Comparison of ENCODE assay signal across 7 cellular contexts in the genomic region with DNA sequence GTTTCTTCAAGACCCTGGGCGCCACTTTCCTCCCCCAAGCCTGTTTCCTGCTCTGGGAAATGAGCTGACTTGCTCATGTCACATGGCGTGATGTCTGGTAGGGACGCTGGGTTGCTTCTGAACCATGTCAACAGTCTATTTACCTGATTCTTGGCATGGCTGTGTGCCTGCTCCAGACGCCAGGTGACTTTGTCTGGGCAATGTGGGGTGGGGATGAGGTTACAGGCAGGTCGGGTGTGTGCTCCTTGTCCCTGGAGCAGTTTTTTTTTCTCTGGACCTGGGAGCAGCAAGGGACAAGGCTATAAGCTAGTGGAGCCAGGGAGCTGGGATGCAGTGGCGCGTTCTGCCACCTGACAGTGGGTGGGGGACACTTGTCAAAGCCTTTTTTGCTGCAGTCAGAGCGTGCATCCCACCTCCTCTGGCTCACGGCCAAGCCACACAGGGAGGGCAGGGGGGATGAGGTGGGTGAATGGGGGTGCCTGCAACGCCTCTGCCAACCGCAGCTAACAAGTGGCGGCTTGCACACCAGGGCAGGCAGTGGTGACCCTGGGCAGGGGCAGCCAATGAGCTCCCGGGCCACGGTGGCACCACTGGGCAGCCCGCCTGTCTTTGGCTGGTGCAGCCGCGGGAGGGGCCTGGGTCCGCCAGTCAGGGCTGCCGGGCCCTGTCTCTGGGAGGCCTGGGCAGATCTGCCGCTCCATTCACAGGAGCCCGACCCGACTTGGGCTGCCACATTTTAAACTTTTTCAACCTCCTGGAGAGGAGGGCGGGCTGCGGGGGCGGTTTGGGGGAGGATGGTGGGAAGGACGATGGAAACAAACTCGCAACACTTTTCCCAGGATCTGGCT. TPM values are rescaled to one million over a fixed set of nuclear protein-coding genes. Genes with fewer than 3 reads are reported as not detected.
A peak's percentile ranks its signal among the peaks of the same experiment; 100 is the strongest.
DNase-seq lines count a peak whose midpoint lies in the region; ATAC-seq lines count a peak whose summit lies in the region.

No MANE protein-coding gene starts in this region.

- H3K27ac ChIP-seq in esophagus (ENCODE audit: low read depth in 2 of 2, low read length in 1 of 2) (peak overlapping the region; percentile 86 to 97), muscle layer of colon (ENCODE audit: low read depth, low read length) (peak overlapping the region; percentile 0)

- peaks cover 17 to 51% of the 10 kb centered on the region in 2 donors for H3K4me1 ChIP-seq in esophagus (ENCODE audit: control insufficient read depth in 2 of 2, insufficient read depth in 2 of 2, low read length in 1 of 2)
- H3K4me1 ChIP-seq in muscle layer of colon (ENCODE audit: insufficient read depth, low read length) = peaks cover 53% of the 10 kb centered on the region

- WGBS in esophagus, 2 donors = 8% methylated on average over 27 of the region's 27 CpGs

- no peaks in the 10 kb centered on the region for H3K27me3 ChIP-seq in esophagus (ENCODE audit: control insufficient read depth in 1 of 2, insufficient read depth in 2 of 2, low read length in 2 of 2)
- no peaks in the 10 kb centered on the region for H3K27me3 ChIP-seq in muscle layer of colon (ENCODE audit: control insufficient read depth in 1 of 2, insufficient read depth in 2 of 2, low read length in 2 of 2)

- DNase-seq in HT1080 (ENCODE audit: low read depth) (peak; percentile 84), NOMO-1 treated with DMSO at 0.1 percent for 48 hours (lab: John Stamatoyannopoulos, UW; ENCODE audit: unreplicated experiment) (peak; percentile 98), activated T-cell treated with anti-CD3 and anti-CD28 coated beads for 48 hours (ENCODE audit: low read depth) (peak; percentile 94)
- DNase-seq in stimulated activated CD8-positive, alpha-beta memory T cell treated with anti-CD3 and anti-CD28 coated beads, Interleukin-7, amount 100 ng/mL, for 1 hour (ENCODE audit: low read depth in 2 of 2) = peak; percentile 67 to 73

- H3K9me3 ChIP-seq in esophagus (ENCODE audit: control insufficient read depth in 2 of 2, insufficient read depth in 1 of 2, low read depth in 1 of 2, low read length in 1 of 2) = no peaks in the 10 kb centered on the region
- no peaks in the 10 kb centered on the region for H3K9me3 ChIP-seq in muscle layer of colon (ENCODE audit: low read length)

- ATAC-seq in GM18909 (IDR thresholded peaks at IDR 0.05; ENCODE audit: poor library complexity, unreplicated experiment) = peak; percentile 59

- H3K9ac ChIP-seq in muscle layer of colon (ENCODE audit: low read length) = no peak overlapping the region

- peaks cover 0 to 10% of the 10 kb centered on the region in 2 donors for H3K36me3 ChIP-seq in esophagus (ENCODE audit: control insufficient read depth in 2 of 2, insufficient read depth in 2 of 2, low read length in 1 of 2)
- H3K36me3 ChIP-seq in muscle layer of colon (ENCODE audit: insufficient read depth, low read length) = peaks cover 18% of the 10 kb centered on the region

- H3K4me3 ChIP-seq in esophagus (ENCODE audit: low read depth in 1 of 2, low read length in 2 of 2) = no peak overlapping the region
- no peak overlapping the region for H3K4me3 ChIP-seq in muscle layer of colon (ENCODE audit: low read depth in 1 of 2, low read length in 2 of 2)

RNA-seq across cellular contexts. Expression of a gene that starts 22.9 kb away (rescaled TPM):
- 43.8 and 53.5 TPM in 2 replicates for total RNA-seq in HT1080 (2014; rRNA removed; shearing (Covaris generic))
- 30.4 and 32.9 TPM in 2 replicates for polyA plus RNA-seq in HT1080 (2015; cell fraction: cytosol; rRNA removed)
- 32.7 and 33.9 TPM in 2 replicates for polyA plus RNA-seq in HT1080 (2015; cell fraction: nucleus; rRNA removed)
- polyA plus RNA-seq in esophagus = 10 to 100 TPM; 18.4 to 20.7 TPM

RNA-seq across cellular contexts. Expression of a gene that starts 58.1 kb away (rescaled TPM):
- 13.0 and 16.1 TPM in 2 replicates for total RNA-seq in HT1080 (2014; rRNA removed; shearing (Covaris generic))
- 114 and 121 TPM in 2 replicates for polyA plus RNA-seq in HT1080 (2015; cell fraction: cytosol; rRNA removed)
- polyA plus RNA-seq in HT1080 (2015; cell fraction: nucleus; rRNA removed) = 143 and 155 TPM in 2 replicates
- 100 to 1,000 TPM; 230 to 332 TPM for polyA plus RNA-seq in esophagus
